Comparison of ENCODE assay signal across 8 cellular contexts in the genomic region with DNA sequence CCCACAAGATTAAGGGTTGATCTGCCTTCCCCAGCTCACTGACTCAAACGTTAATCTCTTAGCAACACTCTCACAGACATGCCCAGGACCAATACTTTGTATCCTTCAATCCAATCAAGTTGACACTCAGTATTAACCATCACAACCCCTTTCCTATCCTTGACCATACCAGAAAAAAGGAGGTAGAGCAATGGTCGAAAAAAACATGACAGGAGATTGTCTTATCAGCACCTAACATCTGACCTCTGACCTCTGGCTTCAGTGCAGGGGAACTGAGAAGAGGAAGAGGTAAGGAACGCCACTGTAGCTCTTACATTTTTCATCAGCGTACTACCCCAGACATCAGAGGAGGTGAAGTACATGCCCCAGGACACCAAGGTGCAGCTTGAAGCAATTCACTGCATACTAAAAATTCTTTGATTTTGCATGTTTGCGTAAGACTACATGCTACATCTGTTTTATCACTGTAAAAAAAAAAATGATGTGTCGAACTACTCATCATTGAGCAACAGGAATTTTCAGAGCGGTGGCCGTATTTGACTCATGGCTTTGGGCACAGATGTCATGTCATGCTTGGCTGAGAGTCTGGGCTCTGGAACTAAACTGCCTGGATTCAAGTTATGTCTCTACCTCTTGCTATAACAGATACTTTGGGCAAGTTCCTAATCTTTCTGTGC.
DNase-seq lines count a peak whose midpoint lies in the region; ATAC-seq and TF ChIP-seq lines count a peak whose summit lies in the region.

No MANE protein-coding gene starts in this region.

- no peak overlapping the region for H3K4me3 ChIP-seq in left ventricle myocardium inferior

- H3K4me1 Mint-ChIP-seq in CD14-positive monocyte (peaks cover 28% of the 10 kb centered on the region), progenitor cell of endocrine pancreas (ENCODE audit: low read depth) (peaks cover 19% of the 10 kb centered on the region), nephron progenitor cell (peaks cover 32% of the 10 kb centered on the region)

- no peaks in the 10 kb centered on the region for H3K9me3 ChIP-seq in left ventricle myocardium inferior (replicated peaks)

- H3K9me3 Mint-ChIP-seq in CD14-positive monocyte (peaks cover 0 to 2% (median 0%) of the 10 kb centered on the region in 7 donors), progenitor cell of endocrine pancreas (ENCODE audit: low read depth) (peaks cover 9% of the 10 kb centered on the region), nephron progenitor cell (peaks cover 19% of the 10 kb centered on the region)

- intact Hi-C loops in CD14-positive monocyte (cut with micrococcal nuclease) (no loop called here), left ventricle myocardium inferior (cut with micrococcal nuclease) (no loop called here)

- no peaks in the 10 kb centered on the region for H3K36me3 ChIP-seq in left ventricle myocardium inferior

- H3K36me3 Mint-ChIP-seq in CD14-positive monocyte (no peaks in the 10 kb centered on the region), progenitor cell of endocrine pancreas (ENCODE audit: insufficient read depth) (no peaks in the 10 kb centered on the region), nephron progenitor cell (ENCODE audit: low read depth) (no peaks in the 10 kb centered on the region)

- H3K27me3 ChIP-seq in left ventricle myocardium inferior (ENCODE audit: low read depth), result peaks cover 11% of the 10 kb centered on the region

- ATAC-seq in HG02759 (IDR thresholded peaks at IDR 0.05; ENCODE audit: unreplicated experiment), result peak; percentile 69

- TF ChIP-seq CTCF in CD14-positive monocyte (IDR thresholded peaks at IDR 0.05) (no peak), left ventricle myocardium inferior (IDR thresholded peaks at IDR 0.05; ENCODE audit: borderline replicate concordance) (no peak), progenitor cell of endocrine pancreas (IDR thresholded peaks at IDR 0.05; ENCODE audit: unreplicated experiment) (no peak), nephron progenitor cell (IDR thresholded peaks at IDR 0.05) (no peak)

- H3K27me3 Mint-ChIP-seq in CD14-positive monocyte (ENCODE audit: low read depth in 3 of 3) (peaks cover 0 to 4% (median 0%) of the 10 kb centered on the region in 3 donors), progenitor cell of endocrine pancreas (peaks cover 6% of the 10 kb centered on the region), nephron progenitor cell (ENCODE audit: low read depth, poor library complexity) (peaks cover 10% of the 10 kb centered on the region)

- H3K4me3 Mint-ChIP-seq in CD14-positive monocyte (peak overlapping the region in 1 of 2 donors; percentile 40), progenitor cell of endocrine pancreas (ENCODE audit: low read depth) (no peak overlapping the region), nephron progenitor cell (no peak overlapping the region)

- H3K27ac Mint-ChIP-seq in CD14-positive monocyte (peak overlapping the region; percentile 20 to 78 (median 76)), progenitor cell of endocrine pancreas (no peak overlapping the region), nephron progenitor cell (no peak overlapping the region)

- peak overlapping the region; percentile 53 for H3K27ac ChIP-seq in left ventricle myocardium inferior (replicated peaks)

- peaks cover 4% of the 10 kb centered on the region for H3K4me1 ChIP-seq in left ventricle myocardium inferior

- DNase-seq in CD14-positive monocyte (ENCODE audit: low spot score) (peak; percentile 66), T1000 (lab: John Stamatoyannopoulos, UW) (peak; percentile 50), left ventricle myocardium inferior (no peak), progenitor cell of endocrine pancreas (ENCODE audit: low spot score, unreplicated experiment) (no peak), nephron progenitor cell (no peak)
- no peak for DNase-seq in activated T-cell treated with anti-CD3 and anti-CD28 coated beads, Interleukin-2, amount 50 U/mL, for 1 hour
- no peak for DNase-seq in activated effector memory CD4-positive, alpha-beta T cell treated with anti-CD3 and anti-CD28 coated beads, Interleukin-2, amount 50 U/mL, for 16 hours

Comparison
In these comparisons a context has a peak if more than half of its experiments do, and no peak if none do; other contexts are left out.
1. DNase-seq: peak in CD14-positive monocyte (single experiment) and T1000 (single experiment); none in left ventricle myocardium inferior (single experiment), progenitor cell of endocrine pancreas (single experiment), nephron progenitor cell (single experiment), activated T-cell treated with anti-CD3 and anti-CD28 coated beads, Interleukin-2, amount 50 U/mL, for 1 hour (single experiment) and activated effector memory CD4-positive, alpha-beta T cell treated with anti-CD3 and anti-CD28 coated beads, Interleukin-2, amount 50 U/mL, for 16 hours (single experiment).
2. H3K27ac Mint-ChIP-seq: peak in CD14-positive monocyte (7 of 7); none in progenitor cell of endocrine pancreas (single experiment) and nephron progenitor cell (single experiment).